Comparison of ENCODE assay signal across 17 cellular contexts in the genomic region with DNA sequence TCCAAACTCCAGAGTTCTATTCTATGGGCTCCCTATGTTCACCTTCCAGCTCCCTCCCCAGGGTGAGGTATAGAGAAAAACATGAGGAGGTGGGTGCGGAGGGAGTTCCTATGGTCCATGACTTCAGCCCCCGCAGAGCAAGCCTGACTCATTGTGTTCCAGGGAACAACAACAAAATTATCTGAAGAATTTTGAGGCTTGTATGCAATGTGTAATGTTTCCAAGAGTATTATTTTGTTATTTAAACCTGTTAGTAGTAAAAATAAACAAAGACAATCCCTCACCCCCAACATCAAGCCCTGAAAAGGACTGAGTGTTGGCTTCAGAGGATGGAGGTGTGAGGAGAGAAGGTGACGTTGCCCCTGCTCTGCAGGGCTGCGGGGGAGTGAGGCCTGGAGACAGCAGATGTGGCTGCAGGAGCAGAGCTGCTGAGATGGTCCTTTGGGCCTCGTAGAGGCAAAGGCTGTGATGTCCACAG. TPM values are rescaled to one million over a fixed set of nuclear protein-coding genes. Genes with fewer than 3 reads are reported as not detected.
DNase-seq lines count a peak whose midpoint lies in the region; ATAC-seq, FAIRE-seq and TF ChIP-seq lines count a peak whose summit lies in the region.
"Had no signal": no experiment of that assay in that cellular context is flagged by ENCODE, and none has a peak within 500 bp of the region (broad histone marks: within the 10 kb centered on the region; RNA-seq: fewer than 3 reads in every experiment).

No MANE protein-coding gene starts in this region.

- intact Hi-C loops in cardiac septum (cut with DNase I), result no loop called here

- no peak overlapping the region for H3K4me3 ChIP-seq in A549
- H3K4me3 ChIP-seq in brain microvascular endothelial cell (ENCODE audit: low read depth, low read length), result no peak overlapping the region
- H3K4me3 ChIP-seq: skin epidermis, thyroid gland had no signal

- no peaks in the 10 kb centered on the region for H3K36me3 Mint-ChIP-seq in T-cell
- H3K36me3 Mint-ChIP-seq: natural killer cell treated with Interleukin-12 subunit alpha and Interleukin-12 subunit beta and Interleukin-15 and Interleukin-18, amount 100 ng/mL, for 72 hours had no signal

- H3K27ac Mint-ChIP-seq in T-cell, result no peak overlapping the region
- H3K27ac Mint-ChIP-seq: activated T-cell treated with anti-CD3 and anti-CD28 coated beads, Interleukin-2, amount 50 U/mL, for 72 hours; H9; natural killer cell treated with Interleukin-12 subunit alpha and Interleukin-12 subunit beta and Interleukin-15 and Interleukin-18, amount 100 ng/mL, for 72 hours had no signal

- no peak for TF ChIP-seq RAD21 in A549 (conservative IDR thresholded peaks at IDR 0.05 in 1 of 2, IDR thresholded peaks at IDR 0.05 in 1 of 2)

- in situ Hi-C loops in brain microvascular endothelial cell (cut with HindIII; ENCODE audit: low pct_ligation_motif_present, low sequenced_read_pairs), result no loop called here

- peak overlapping the region; percentile 42 for H3K4me2 ChIP-seq in A549

- no peak for TF ChIP-seq CTCF in A549 (IDR thresholded peaks at IDR 0.05)
- TF ChIP-seq CTCF in brain microvascular endothelial cell (IDR thresholded peaks at IDR 0.05; ENCODE audit: low read depth, low read length, missing control alignments), result no peak

- peaks cover 2 to 9% (median 3%) of the 10 kb centered on the region in 3 donors for H3K4me1 Mint-ChIP-seq in T-cell

- TF ChIP-seq POLR2A in A549 (IDR thresholded peaks at IDR 0.05; ENCODE audit: low read length), result no peak

- no peaks in the 10 kb centered on the region for H3K36me3 ChIP-seq in brain microvascular endothelial cell (replicated peaks)
- H3K36me3 ChIP-seq: thyroid gland had no signal

- H3K27ac ChIP-seq in A549, result peak overlapping the region; percentile 73 to 93
- peak overlapping the region; percentile 98 for H3K27ac ChIP-seq in brain microvascular endothelial cell
- H3K27ac ChIP-seq: thyroid gland had no signal

- no peak for FAIRE-seq in A549 (lab: Jason Lieb, UNC)
- FAIRE-seq: D721Med had no signal

- peaks cover 2 to 8% of the 10 kb centered on the region in 2 donors for H3K27me3 Mint-ChIP-seq in T-cell

- no peak; a peak in 1 of 6 replicates for ATAC-seq in A549
- ATAC-seq in T-cell (replicated peaks in 1 of 4), result no peak
- ATAC-seq in HG03039 (IDR thresholded peaks at IDR 0.05; ENCODE audit: unreplicated experiment), result no peak
- ATAC-seq: activated CD4-positive, CD25-positive, alpha-beta regulatory T cell treated with anti-CD3 and anti-CD28 coated beads, Interleukin-2, amount 50 U/mL, for 24 hours; activated T-cell treated with anti-CD3 and anti-CD28 coated beads, Interleukin-2, amount 50 U/mL, for 72 hours had no signal

- H3K9me3 ChIP-seq in A549, result peaks cover 14% of the 10 kb centered on the region; the same call in 2 of the 3 replicates
- H3K9me3 ChIP-seq: thyroid gland had no signal

- POLR2A ChIA-PET in A549 (lab: Yijun Ruan, JAX) (no interaction called here), T-cell (lab: Charles Lee) (no interaction called here)

- H3K4me1 ChIP-seq in A549, result peaks cover 77% of the 10 kb centered on the region
- H3K4me1 ChIP-seq: thyroid gland had no signal

- TF ChIP-seq EP300 in A549 (IDR thresholded peaks at IDR 0.05), result no peak

- no peak overlapping the region for H3K4me3 Mint-ChIP-seq in T-cell
- H3K4me3 Mint-ChIP-seq: activated T-cell treated with anti-CD3 and anti-CD28 coated beads, Interleukin-2, amount 50 U/mL, for 72 hours; H9; natural killer cell treated with Interleukin-12 subunit alpha and Interleukin-12 subunit beta and Interleukin-15 and Interleukin-18, amount 100 ng/mL, for 72 hours had no signal

- H3K27me3 ChIP-seq in brain microvascular endothelial cell (replicated peaks), result no peaks in the 10 kb centered on the region
- H3K27me3 ChIP-seq: thyroid gland had no signal

- no peaks in the 10 kb centered on the region for H3K9me3 Mint-ChIP-seq in T-cell
- H3K9me3 Mint-ChIP-seq: activated T-cell treated with anti-CD3 and anti-CD28 coated beads, Interleukin-2, amount 50 U/mL, for 72 hours; H9; natural killer cell treated with Interleukin-12 subunit alpha and Interleukin-12 subunit beta and Interleukin-15 and Interleukin-18, amount 100 ng/mL, for 72 hours had no signal

- DNase-seq in A549 (ENCODE audit: low read depth in 1 of 2, low spot score in 1 of 2) (no peak), HT1080 (ENCODE audit: low read depth) (peak; percentile 28), brain microvascular endothelial cell (peak; percentile 91), hepatic stellate cell (ENCODE audit: low spot score) (peak; percentile 37), T-cell (no peak), NCI-H526 treated with DMSO at 0.1 percent for 48 hours (lab: John Stamatoyannopoulos, UW) (no peak), cardiac septum (ENCODE audit: low spot score) (no peak)
- DNase-seq: activated T-cell treated with anti-CD3 and anti-CD28 coated beads, Interleukin-2, amount 50 U/mL, for 72 hours; foreskin melanocyte; H9; NCI-H1694; thyroid gland had no signal

- 72% methylated on average over 5 of the region's 5 CpGs for WGBS in A549 (ENCODE audit: missing lambda C conversion rate)

- CTCF ChIA-PET in A549 (lab: Yijun Ruan, JAX), result interaction anchor here (2.4 kb wide), 1 partner anchor 15 kb away, joined by 11 read pairs; no protein-coding TSS in a partner anchor
- CTCF ChIA-PET in T-cell (lab: Charles Lee), result no interaction called here

TF ChIP-seq in A549, 52 proteins besides CTCF, POLR2A, EP300 and RAD21:
- TF ChIP-seq KDM1A (IDR thresholded peaks at IDR 0.05; ENCODE audit: low read depth) (no peak), RARB (CRISPR knock-in tag; IDR thresholded peaks at IDR 0.05) (no peak), JUNB (IDR thresholded peaks at IDR 0.05) (no peak), TFCP2L1 (CRISPR knock-in tag; IDR thresholded peaks at IDR 0.05) (no peak), CBX2 (IDR thresholded peaks at IDR 0.05; ENCODE audit: borderline replicate concordance, low read depth) (no peak), RCOR1 (IDR thresholded peaks at IDR 0.05; ENCODE audit: low read depth, low read length) (no peak), ZNF302 (CRISPR knock-in tag; IDR thresholded peaks at IDR 0.05) (no peak), GATA3 (IDR thresholded peaks at IDR 0.05; ENCODE audit: borderline replicate concordance) (no peak), SREBF2 (IDR thresholded peaks at IDR 0.05) (no peak), MAFK (IDR thresholded peaks at IDR 0.05; ENCODE audit: partially characterized antibody) (no peak)
- TF ChIP-seq, protein P1, sequence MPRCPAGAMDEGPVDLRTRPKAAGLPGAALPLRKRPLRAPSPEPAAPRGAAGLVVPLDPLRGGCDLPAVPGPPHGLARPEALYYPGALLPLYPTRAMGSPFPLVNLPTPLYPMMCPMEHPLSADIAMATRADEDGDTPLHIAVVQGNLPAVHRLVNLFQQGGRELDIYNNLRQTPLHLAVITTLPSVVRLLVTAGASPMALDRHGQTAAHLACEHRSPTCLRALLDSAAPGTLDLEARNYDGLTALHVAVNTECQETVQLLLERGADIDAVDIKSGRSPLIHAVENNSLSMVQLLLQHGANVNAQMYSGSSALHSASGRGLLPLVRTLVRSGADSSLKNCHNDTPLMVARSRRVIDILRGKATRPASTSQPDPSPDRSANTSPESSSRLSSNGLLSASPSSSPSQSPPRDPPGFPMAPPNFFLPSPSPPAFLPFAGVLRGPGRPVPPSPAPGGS (IDR thresholded peaks at IDR 0.05), result no peak

RNA-seq across cellular contexts. Expression of a gene that starts 29.0 kb away (rescaled TPM):
- polyA plus RNA-seq in A549 (2011; rRNA removed), result 31.0 and 40.1 TPM in 2 replicates
- 9.6 and 11.6 TPM in 2 replicates for polyA plus RNA-seq in A549 (2012; cell fraction: cytosol; rRNA removed)
- polyA plus RNA-seq in A549 (2012; cell fraction: nucleus; rRNA removed), result 26.8 and 38.7 TPM in 2 replicates
- polyA plus RNA-seq in A549 (2017; fragmentation: RNase III; extraction: RNeasy Plus Mini Kit Qiagen cat#74134 plus additional on column Dnase treatment), result 18.2 to 24.1 TPM (median 19.4 TPM) in 3 replicates
- polyA minus RNA-seq in A549 (2011; rRNA and poly(A)+ RNA removed), result 41.6 and 42.2 TPM in 2 replicates
- total RNA-seq in HT1080 (2014; rRNA removed; shearing (Covaris generic)), result 0.40 and 0.56 TPM in 2 replicates
- 0.99 and 1.3 TPM in 2 replicates for polyA plus RNA-seq in HT1080 (2015; cell fraction: cytosol; rRNA removed)
- polyA plus RNA-seq in HT1080 (2015; cell fraction: nucleus; rRNA removed), result 3.1 and 4.3 TPM in 2 replicates
- under 1 TPM in 3 of 5 donors, not detected in 2; 0.20 to 0.44 (median 0.26) TPM for total RNA-seq in T-cell
- 3.0 TPM for total RNA-seq in cardiac septum

RNA-seq across cellular contexts. Expression of a gene that starts 55.6 kb away (rescaled TPM):
- polyA plus RNA-seq in A549 (2011; rRNA removed) (25.2 and 25.4 TPM in 2 replicates), A549 (2017; fragmentation: RNase III; extraction: RNeasy Plus Mini Kit Qiagen cat#74134 plus additional on column Dnase treatment) (12.4 to 17.4 TPM (median 17.2 TPM) in 3 replicates)
- 10.5 and 12.3 TPM in 2 replicates for polyA plus RNA-seq in A549 (2012; cell fraction: cytosol; rRNA removed)
- polyA plus RNA-seq in A549 (2012; cell fraction: nucleus; rRNA removed), result 13.5 and 15.5 TPM in 2 replicates
- polyA minus RNA-seq in A549 (2011; rRNA and poly(A)+ RNA removed), result 13.2 and 17.2 TPM in 2 replicates
- total RNA-seq in HT1080 (2014; rRNA removed; shearing (Covaris generic)), result not detected in 2 replicates
- polyA plus RNA-seq in HT1080 (2015; cell fraction: cytosol; rRNA removed), result not detected in 2 replicates
- not detected in 2 replicates for polyA plus RNA-seq in HT1080 (2015; cell fraction: nucleus; rRNA removed)
- total RNA-seq in T-cell (under 1 TPM in 4 of 5 donors, not detected in 1; 0.23 to 0.48 (median 0.32) TPM), cardiac septum (3.9 TPM)
- total RNA-seq: activated T-cell treated with anti-CD3 and anti-CD28 coated beads, Interleukin-2, amount 50 U/mL, for 72 hours; natural killer cell treated with Interleukin-12 subunit alpha and Interleukin-12 subunit beta and Interleukin-15 and Interleukin-18, amount 100 ng/mL, for 72 hours had no signal

Comparison
In these comparisons a context has a peak if more than half of its experiments do, and no peak if none do; other contexts are left out.
1. DNase-seq: peak in HT1080 (single experiment), brain microvascular endothelial cell (single experiment) and hepatic stellate cell (single experiment); none in A549 (0 of 2), T-cell (0 of 34), NCI-H526 treated with DMSO at 0.1 percent for 48 hours (single experiment) and cardiac septum (single experiment).